ENCODE assay signal across 8 cellular contexts in genomic region chr2:99335911-99336779, GRCh38. TPM values are rescaled to one million over a fixed set of nuclear protein-coding genes. Genes with fewer than 3 reads are reported as not detected.
DNase-seq lines count a peak whose midpoint lies in the region; TF ChIP-seq lines count a peak whose summit lies in the region.

Gene TXNDC9 (minus strand): TSS chr2:99336333. CDS start chr2:99333210, 3,123 bp downstream.

- H3K27ac Mint-ChIP-seq in neural crest cell (ENCODE audit: unreplicated experiment), result peak within 1 kb of the TSS; percentile 70

- H3K4me3 ChIP-seq in HAP-1, result peak within 1 kb of the TSS; percentile 98
- peak within 1 kb of the TSS; percentile 92 for H3K4me3 ChIP-seq in MG63
- H3K4me3 ChIP-seq in fibroblast of villous mesenchyme (ENCODE audit: low read depth, low read length), result peak within 1 kb of the TSS; percentile 90
- H3K4me3 ChIP-seq in stomach smooth muscle (ENCODE audit: low read length in 2 of 2), result peak within 1 kb of the TSS; percentile 91 to 98

- H3K9ac ChIP-seq in stomach smooth muscle (ENCODE audit: low read length in 2 of 2), result peak within 1 kb of the TSS; percentile 91 to 96

- H3K27me3 ChIP-seq in HAP-1 (ENCODE audit: low read depth), result no peaks in the 10 kb centered on the region
- H3K27me3 ChIP-seq in MG63, result no peaks in the 10 kb centered on the region
- H3K27me3 ChIP-seq in stomach smooth muscle (ENCODE audit: control insufficient read depth in 1 of 2, insufficient read depth in 2 of 2, low read length in 2 of 2), result no peaks in the 10 kb centered on the region

- H3K36me3 Mint-ChIP-seq in neural crest cell (ENCODE audit: low read depth), result peaks cover 2% of the 10 kb centered on the region

- DNase-seq in G401 (ENCODE audit: low spot score), result peak; percentile 99
- peak; percentile 99 for DNase-seq in HAP-1 (ENCODE audit: low spot score in 2 of 2)
- DNase-seq in MG63, result peak; percentile 98
- peak; percentile 99 for DNase-seq in SHP77 (lab: John Stamatoyannopoulos, UW)
- DNase-seq in activated effector memory CD4-positive, alpha-beta T cell treated with Interleukin-2 at 50 U/mL for 16 hours, result peak; percentile 97
- DNase-seq in fibroblast of villous mesenchyme (ENCODE audit: low read depth), result peak; percentile 100
- DNase-seq in neural crest cell (ENCODE audit: low read depth, low spot score), result peak; percentile 97

- H3K27me3 Mint-ChIP-seq in neural crest cell (ENCODE audit: low read depth), result no peaks in the 10 kb centered on the region

- H3K4me1 ChIP-seq in HAP-1, result peaks cover 11% of the 10 kb centered on the region
- peaks cover 13% of the 10 kb centered on the region for H3K4me1 ChIP-seq in stomach smooth muscle (ENCODE audit: control insufficient read depth, insufficient read depth, low read length)

- H3K36me3 ChIP-seq in HAP-1 (replicated peaks) (peaks cover 22% of the 10 kb centered on the region), MG63 (peaks cover 28% of the 10 kb centered on the region), stomach smooth muscle (ENCODE audit: control insufficient read depth in 2 of 2, insufficient read depth in 2 of 2, low read length in 2 of 2) (peaks cover 9 to 11% of the 10 kb centered on the region in 2 donors)

- H3K27ac ChIP-seq in stomach smooth muscle (ENCODE audit: low read length), result peak within 1 kb of the TSS; percentile 94

- in situ Hi-C loops in G401 (cut with HindIII; ENCODE audit: low sequenced_read_pairs) (no loop called here), HAP-1 (cut with MboI; ENCODE audit: low sequenced_read_pairs) (no loop called here)

- H3K9me3 Mint-ChIP-seq in neural crest cell, result no peaks in the 10 kb centered on the region

- TF ChIP-seq CTCF in fibroblast of villous mesenchyme (IDR thresholded peaks at IDR 0.05; ENCODE audit: insufficient read depth, low read depth, low read length) (no peak), neural crest cell (conservative IDR thresholded peaks at IDR 0.05) (no peak)

- H3K9me3 ChIP-seq in HAP-1, result no peaks in the 10 kb centered on the region
- H3K9me3 ChIP-seq in MG63, result no peaks in the 10 kb centered on the region
- H3K9me3 ChIP-seq in stomach smooth muscle (ENCODE audit: control insufficient read depth in 2 of 2, low read length in 2 of 2), result no peaks in the 10 kb centered on the region

- no peak within 1 kb of the TSS for H3K4me3 Mint-ChIP-seq in neural crest cell

- peaks cover 13% of the 10 kb centered on the region for H3K4me1 Mint-ChIP-seq in neural crest cell

RNA-seq across cellular contexts. Expression of gene TXNDC9, which starts in this region (rescaled TPM):
- total RNA-seq in G401 (2014; rRNA removed; shearing (Covaris generic)), result 102 and 106 TPM in 2 replicates
- total RNA-seq in MG63 (2014; rRNA removed; shearing (Covaris generic); ENCODE audit: low replicate concordance), result 92.3 and 129 TPM in 2 replicates
- total RNA-seq in fibroblast of villous mesenchyme, result 86.3 and 115 TPM in 2 replicates
- total RNA-seq in neural crest cell, result 30.7 and 35.0 TPM in 2 replicates

Comparison
In these comparisons a context has a peak if more than half of its experiments do, and no peak if none do; other contexts are left out.
1. Peak in every context shown above with its lines: DNase-seq, H3K4me3 ChIP-seq and H3K27ac ChIP-seq.